In genomic region chr22:47167056-47167455, GRCh38 we compare ENCODE assay signal across 15 cellular contexts.
DNase-seq lines count a peak whose midpoint lies in the region; ATAC-seq and TF ChIP-seq lines count a peak whose summit lies in the region.
"Had no signal": no experiment of that assay in that cellular context is flagged by ENCODE, and none has a peak within 500 bp of the region (broad histone marks: within the 10 kb centered on the region; RNA-seq: fewer than 3 reads in every experiment).

No MANE protein-coding gene starts in this region.

- no peak overlapping the region for H3K27ac ChIP-seq in right atrium auricular region
- no peak overlapping the region for H3K27ac ChIP-seq in osteoblast (ENCODE audit: low read depth, low read length)
- H3K27ac ChIP-seq: Peyer's patch had no signal

- H3K4me2 ChIP-seq in osteoblast (ENCODE audit: insufficient read depth, low read length) = no peak overlapping the region

- H2AFZ ChIP-seq in osteoblast (ENCODE audit: low read length) = no peak overlapping the region

- H3K36me3 ChIP-seq in right atrium auricular region (no peaks in the 10 kb centered on the region), osteoblast (ENCODE audit: insufficient read depth, low read length) (no peaks in the 10 kb centered on the region)
- H3K36me3 ChIP-seq: HAP-1 had no signal

- TF ChIP-seq CTCF in right atrium auricular region (IDR thresholded peaks at IDR 0.05) (no peak), osteoblast (IDR thresholded peaks at IDR 0.05; ENCODE audit: extremely low read depth, low read depth, low read length) (no peak)

- H3K4me1 ChIP-seq in right atrium auricular region (peaks cover 0 to 7% of the 10 kb centered on the region in 2 donors), osteoblast (ENCODE audit: insufficient read depth, low read length) (no peaks in the 10 kb centered on the region)
- H3K4me1 ChIP-seq: HAP-1, Peyer's patch had no signal

- intact Hi-C loops in Right ventricle myocardium superior (cut with DNase I) = no loop called here

- DNase-seq in Right ventricle myocardium superior (peak; percentile 1), right atrium auricular region (ENCODE audit: low spot score) (no peak), NCI-H526 treated with DMSO at 0.1 percent for 48 hours (lab: John Stamatoyannopoulos, UW) (peak; percentile 91), osteoblast (ENCODE audit: insufficient read length, low spot score, missing footprints) (peak; percentile 43), NK-92 (lab: John Stamatoyannopoulos, UW; ENCODE audit: unreplicated experiment) (no peak), NCI-H345 treated with DMSO at 0.1 percent for 48 hours (lab: John Stamatoyannopoulos, UW; ENCODE audit: unreplicated experiment) (no peak)
- DNase-seq: Karpas-422, MM.1S, NCI-H2081, NCI-H226, NCI-H82, SIG-M5 had no signal

- no peaks in the 10 kb centered on the region for H3K79me2 ChIP-seq in osteoblast (ENCODE audit: insufficient read depth, low read length)

- no peak overlapping the region for H3K4me3 ChIP-seq in right atrium auricular region
- H3K4me3 ChIP-seq in osteoblast (ENCODE audit: insufficient read depth, low read length) = no peak overlapping the region
- H3K4me3 ChIP-seq: HAP-1, Peyer's patch had no signal

- ATAC-seq in Right ventricle myocardium superior (ENCODE audit: poor library complexity) (no peak), GM21528 (IDR thresholded peaks at IDR 0.05; ENCODE audit: low FRiP score, unreplicated experiment) (no peak)

- no peaks in the 10 kb centered on the region for H3K9me3 ChIP-seq in right atrium auricular region
- no peaks in the 10 kb centered on the region for H3K9me3 ChIP-seq in osteoblast (ENCODE audit: low read depth, low read length)
- H3K9me3 ChIP-seq: HAP-1, Peyer's patch had no signal

- H3K27me3 ChIP-seq in right atrium auricular region (no peaks in the 10 kb centered on the region), osteoblast (ENCODE audit: insufficient read depth, low read length) (no peaks in the 10 kb centered on the region)
- H3K27me3 ChIP-seq: Peyer's patch had no signal

- no peaks in the 10 kb centered on the region for H4K20me1 ChIP-seq in osteoblast (ENCODE audit: insufficient read depth, low read length)

Comparison
In these comparisons a context has a peak if more than half of its experiments do, and no peak if none do; other contexts are left out.
1. DNase-seq: peak in Right ventricle myocardium superior (single experiment), NCI-H526 treated with DMSO at 0.1 percent for 48 hours (single experiment) and osteoblast (single experiment); none in right atrium auricular region (single experiment), NK-92 (single experiment) and NCI-H345 treated with DMSO at 0.1 percent for 48 hours (single experiment).